6 cellular contexts compared by ENCODE assay signal in the genomic region with DNA sequence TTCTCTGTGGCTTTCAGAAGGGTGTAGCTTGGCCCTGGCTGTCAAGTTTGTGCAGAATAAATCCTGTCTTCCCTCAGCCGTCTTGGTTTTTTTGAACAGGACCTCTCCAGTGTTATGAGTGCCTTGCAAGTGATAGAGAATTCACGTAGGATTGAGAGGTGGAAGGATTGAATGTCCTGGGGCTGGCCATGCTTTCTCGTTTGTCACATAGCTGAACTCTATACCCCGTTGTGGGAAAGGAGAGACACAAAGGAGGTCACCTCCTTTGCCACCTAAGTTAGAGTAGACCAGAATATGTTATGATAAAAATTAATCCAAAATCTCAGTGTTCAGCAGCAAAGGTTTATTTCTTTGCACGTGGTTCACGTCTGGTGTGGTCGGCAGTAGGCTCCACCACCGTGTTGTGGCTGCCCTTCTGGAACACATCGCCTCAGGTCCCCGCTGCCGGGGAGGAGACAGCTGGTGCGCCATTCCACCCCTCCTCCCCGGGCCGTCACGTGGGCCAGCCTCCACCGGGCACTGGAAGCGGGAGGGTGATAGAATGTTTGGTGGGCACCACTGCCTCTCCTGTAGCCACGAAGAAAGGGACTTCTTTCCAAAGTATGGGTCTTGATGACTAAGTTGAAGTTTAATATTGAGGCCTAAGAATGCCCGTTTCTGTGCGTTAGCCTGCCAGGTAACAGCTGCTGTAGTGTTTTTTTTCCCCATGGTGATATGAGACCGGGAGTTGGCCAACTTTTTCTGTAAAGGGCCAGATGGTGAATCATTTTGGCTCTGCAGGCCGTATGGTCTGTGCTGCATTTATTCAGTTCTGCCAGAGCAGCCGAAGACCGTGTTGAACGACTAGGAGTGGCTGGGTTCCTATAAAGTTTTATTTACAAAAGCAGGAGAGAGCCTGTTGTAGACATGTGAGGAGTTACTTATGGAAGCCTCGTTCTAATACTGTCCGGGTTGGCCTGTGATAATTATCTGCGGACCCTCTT.
DNase-seq lines count a peak whose midpoint lies in the region; ATAC-seq, FAIRE-seq and TF ChIP-seq lines count a peak whose summit lies in the region.
"Not testable (repeated sequence)": the region's sequence is repeated elsewhere in the genome, so short reads cannot be mapped to it uniquely, and the experiment has no call there.

No MANE protein-coding gene starts in this region.

- ATAC-seq in mucosa of descending colon (peak; percentile 66), psoas muscle (peak; percentile 83 to 93 (median 90))

- not testable (repeated sequence) for H3K36me3 ChIP-seq in bronchial epithelial cell (ENCODE audit: control insufficient read depth, insufficient read depth, low read length); mucosa of descending colon (ENCODE audit: low read depth); psoas muscle (ENCODE audit: insufficient read depth in 1 of 2, low read depth in 1 of 2)

- TF ChIP-seq CTCF in bronchial epithelial cell (IDR thresholded peaks at IDR 0.05; ENCODE audit: insufficient read depth, low read length, severe bottlenecking); mucosa of descending colon (IDR thresholded peaks at IDR 0.05); psoas muscle (IDR thresholded peaks at IDR 0.05): not testable (repeated sequence)

- peak; percentile 79 for DNase-seq in DMS 273 treated with DMSO at 0.1 percent for 48 hours (lab: John Stamatoyannopoulos, UW)
- DNase-seq in NCI-H1694 treated with DMSO at 0.1 percent for 48 hours (lab: John Stamatoyannopoulos, UW) = peak; percentile 6
- peak; percentile 36 for DNase-seq in NCI-H446 treated with DMSO at 0.1 percent for 48 hours (lab: John Stamatoyannopoulos, UW)
- not testable (repeated sequence) for DNase-seq in bronchial epithelial cell (ENCODE audit: low read depth); mucosa of descending colon; psoas muscle

- H3K4me1 ChIP-seq in mucosa of descending colon (ENCODE audit: low read depth); psoas muscle: not testable (repeated sequence)

- H3K4me3 ChIP-seq in bronchial epithelial cell (ENCODE audit: low read depth, low read length); mucosa of descending colon; psoas muscle: not testable (repeated sequence)

- H3K27ac ChIP-seq in psoas muscle = peak overlapping the region; percentile 74

- intact Hi-C loops in mucosa of descending colon (cut with DNase I, micrococcal nuclease); psoas muscle (cut with DNase I): not testable (repeated sequence)

- H3K9me3 ChIP-seq in mucosa of descending colon, psoas muscle: not testable (repeated sequence)

- not testable (repeated sequence) for H3K27me3 ChIP-seq in bronchial epithelial cell (ENCODE audit: control insufficient read depth, insufficient read depth, low read length); psoas muscle (ENCODE audit: insufficient read depth in 3 of 3, low read length in 2 of 3)

- peak; percentile 66 for FAIRE-seq in bronchial epithelial cell (lab: Jason Lieb, UNC)

- WGBS in psoas muscle, 3 donors = 38 to 59% (median 47%) methylated on average over 11 to 17 of the region's 28 CpGs
